In genomic region chr2:50722828-50723227, GRCh38 we compare ENCODE assay signal across 17 cellular contexts.
DNase-seq lines count a peak whose midpoint lies in the region; ATAC-seq and TF ChIP-seq lines count a peak whose summit lies in the region.
"Had no signal": no experiment of that assay in that cellular context is flagged by ENCODE, and none has a peak within 500 bp of the region (broad histone marks: within the 10 kb centered on the region; RNA-seq: fewer than 3 reads in every experiment).

No MANE protein-coding gene starts in this region.

- H3K4me3 ChIP-seq in GM23338 (no peak overlapping the region), rectal smooth muscle tissue (ENCODE audit: low read length) (no peak overlapping the region)
- no peak overlapping the region for H3K4me3 ChIP-seq in CD8-positive, alpha-beta memory T cell (ENCODE audit: low read length)
- H3K4me3 ChIP-seq: BLaER1 treated with 17β-estradiol and CSF1 and Interleukin-3, amounts not matched to agents 10 nM and 100 nM; GM23248; K562 had no signal

- no peak overlapping the region for H2AFZ ChIP-seq in GM23338
- H2AFZ ChIP-seq: GM23248 had no signal

- H3K4me3 Mint-ChIP-seq in GM23338: no peak overlapping the region
- H3K4me3 Mint-ChIP-seq in CD8-positive, alpha-beta memory T cell: no peak overlapping the region
- H3K4me3 Mint-ChIP-seq: CD8-positive, alpha-beta T cell had no signal

- H3K27ac Mint-ChIP-seq in GM23338: peak overlapping the region; percentile 30
- no peak overlapping the region for H3K27ac Mint-ChIP-seq in CD8-positive, alpha-beta memory T cell
- H3K27ac Mint-ChIP-seq: CD8-positive, alpha-beta T cell had no signal

- H3K4me1 Mint-ChIP-seq in GM23338: peaks cover 52% of the 10 kb centered on the region
- H3K4me1 Mint-ChIP-seq in CD8-positive, alpha-beta memory T cell: no peaks in the 10 kb centered on the region

- no peak overlapping the region for H3K9ac ChIP-seq in rectal smooth muscle tissue (ENCODE audit: low read length)
- H3K9ac ChIP-seq: BLaER1 treated with 17β-estradiol and CSF1 and Interleukin-3, amounts not matched to agents 10 nM and 100 nM; GM23248 had no signal

- H3F3A ChIP-seq in GM23338 (replicated peaks; ENCODE audit: low read depth): no peaks in the 10 kb centered on the region

- H3K4me2 ChIP-seq in GM23338: no peak overlapping the region
- H3K4me2 ChIP-seq: BLaER1 treated with 17β-estradiol and CSF1 and Interleukin-3, amounts not matched to agents 10 nM and 100 nM had no signal

- no peak overlapping the region for H3K27ac ChIP-seq in GM23338 (ENCODE audit: low read depth)
- H3K27ac ChIP-seq in rectal smooth muscle tissue (ENCODE audit: low read depth, low read length): peak overlapping the region; percentile 37
- H3K27ac ChIP-seq in CD8-positive, alpha-beta memory T cell (ENCODE audit: low read depth, low read length): no peak overlapping the region
- H3K27ac ChIP-seq: BLaER1 treated with 17β-estradiol and CSF1 and Interleukin-3, amounts not matched to agents 10 nM and 100 nM; GM23248 had no signal

- no peaks in the 10 kb centered on the region for H3K9me3 Mint-ChIP-seq in GM23338
- H3K9me3 Mint-ChIP-seq in CD8-positive, alpha-beta memory T cell: peaks cover 0 to 34% (median 3%) of the 10 kb centered on the region in 5 donors

- H3K36me3 ChIP-seq in GM23338 (ENCODE audit: insufficient read depth) (no peaks in the 10 kb centered on the region), rectal smooth muscle tissue (ENCODE audit: control insufficient read depth, insufficient read depth, low read length) (no peaks in the 10 kb centered on the region)
- H3K36me3 ChIP-seq in CD8-positive, alpha-beta memory T cell (ENCODE audit: insufficient read depth, low read length): no peaks in the 10 kb centered on the region
- H3K36me3 ChIP-seq: BLaER1 treated with 17β-estradiol and CSF1 and Interleukin-3, amounts not matched to agents 10 nM and 100 nM had no signal

- DNase-seq in GM23338 (ENCODE audit: low spot score): peak; percentile 19
- DNase-seq in amniotic epithelial cell (ENCODE audit: low read depth): peak; percentile 21
- peak; percentile 0 for DNase-seq in fibroblast of peridontal ligament (ENCODE audit: extremely low read depth)
- no peak for DNase-seq in AG08395 (ENCODE audit: low spot score)
- DNase-seq in GM03348 (ENCODE audit: low spot score): no peak
- no peak for DNase-seq in CD8-positive, alpha-beta memory T cell
- DNase-seq: CD8-positive, alpha-beta T cell; DND-41; GM23248; NCI-H1092 treated with DMSO at 0.1 percent for 48 hours; NCI-H146; NCI-H2029 treated with DMSO at 0.1 percent for 48 hours; NCI-H748 treated with DMSO at 0.1 percent for 48 hours had no signal

- no peaks in the 10 kb centered on the region for H3K36me3 Mint-ChIP-seq in GM23338 (ENCODE audit: low read depth)
- no peaks in the 10 kb centered on the region for H3K36me3 Mint-ChIP-seq in CD8-positive, alpha-beta memory T cell
- H3K36me3 Mint-ChIP-seq: CD8-positive, alpha-beta T cell had no signal

- ATAC-seq in GM23338: peak; percentile 62
- ATAC-seq: CD8-positive, alpha-beta T cell; K562; Right ventricle myocardium inferior had no signal

- CTCF ChIA-PET in CD8-positive, alpha-beta memory T cell (lab: Charles Lee): no interaction called here

- H3K79me2 ChIP-seq in GM23338 (replicated peaks; ENCODE audit: insufficient read depth): no peaks in the 10 kb centered on the region

- H3K4me1 ChIP-seq in GM23338 (ENCODE audit: insufficient read depth): peaks cover 29% of the 10 kb centered on the region
- H3K4me1 ChIP-seq in rectal smooth muscle tissue (ENCODE audit: control insufficient read depth, insufficient read depth, low read length): peaks cover 9% of the 10 kb centered on the region
- H3K4me1 ChIP-seq in CD8-positive, alpha-beta memory T cell (ENCODE audit: insufficient read depth, low read length): no peaks in the 10 kb centered on the region
- H3K4me1 ChIP-seq: BLaER1 treated with 17β-estradiol and CSF1 and Interleukin-3, amounts not matched to agents 10 nM and 100 nM had no signal

- no peaks in the 10 kb centered on the region for H3K9me2 ChIP-seq in GM23338 (ENCODE audit: insufficient read depth)

- no peaks in the 10 kb centered on the region for H4K20me1 ChIP-seq in GM23338 (replicated peaks; ENCODE audit: insufficient read depth)
- H4K20me1 ChIP-seq: BLaER1 treated with 17β-estradiol and CSF1 and Interleukin-3, amounts not matched to agents 10 nM and 100 nM had no signal

- H3K27me3 ChIP-seq in GM23338 (ENCODE audit: insufficient read depth): no peaks in the 10 kb centered on the region
- H3K27me3 ChIP-seq in rectal smooth muscle tissue (ENCODE audit: control insufficient read depth, insufficient read depth, low read length): no peaks in the 10 kb centered on the region
- no peaks in the 10 kb centered on the region for H3K27me3 ChIP-seq in CD8-positive, alpha-beta memory T cell (ENCODE audit: insufficient read depth, low read length, poor library complexity, severe bottlenecking)
- H3K27me3 ChIP-seq: BLaER1 treated with 17β-estradiol and CSF1 and Interleukin-3, amounts not matched to agents 10 nM and 100 nM had no signal

- POLR2A ChIA-PET in CD8-positive, alpha-beta memory T cell (lab: Charles Lee): no interaction called here

- no peaks in the 10 kb centered on the region for H3K27me3 Mint-ChIP-seq in GM23338 (ENCODE audit: insufficient read depth, low read depth, poor library complexity)
- H3K27me3 Mint-ChIP-seq in CD8-positive, alpha-beta memory T cell: no peaks in the 10 kb centered on the region

- H3K9me3 ChIP-seq in CD8-positive, alpha-beta memory T cell (ENCODE audit: low read length): no peaks in the 10 kb centered on the region
- H3K9me3 ChIP-seq: BLaER1 treated with 17β-estradiol and CSF1 and Interleukin-3, amounts not matched to agents 10 nM and 100 nM had no signal

- TF ChIP-seq CTCF in GM23338 (conservative IDR thresholded peaks at IDR 0.05; ENCODE audit: low read depth in 2 of 2): no peak

TF ChIP-seq in GM23338, 12 proteins besides CTCF, POLR2A, EP300 and RAD21:
- 0 out of 2 replicates have a peak, but pooled peaks have one; percentile 12 for TF ChIP-seq ZNF462 (CRISPR knock-in tag; IDR thresholded peaks at IDR 0.05)
- no peak for TF ChIP-seq CREB1 (CRISPR knock-in tag; IDR thresholded peaks at IDR 0.05; ENCODE audit: low read depth)
TF ChIP-seq in GM23338: peak in this region for 1.

Comparison
In these comparisons a context has a peak if more than half of its experiments do, and no peak if none do; other contexts are left out.
1. DNase-seq: peak in GM23338 (single experiment), amniotic epithelial cell (single experiment) and fibroblast of peridontal ligament (single experiment); none in AG08395 (single experiment), GM03348 (single experiment) and CD8-positive, alpha-beta memory T cell (0 of 5).